In genomic region chr17:37791434-37791833, GRCh38 we compare ENCODE assay signal across 8 cellular contexts. TPM values are rescaled to one million over a fixed set of nuclear protein-coding genes. Genes with fewer than 3 reads are reported as not detected.
DNase-seq lines count a peak whose midpoint lies in the region; ATAC-seq lines count a peak whose summit lies in the region.

No MANE protein-coding gene starts in this region.

- H3K27me3 Mint-ChIP-seq in T-helper 2 cell treated with Interferon-gamma antibody and Interleukin-4, amounts not matched to agents 5 μg/mL and 100 μg/mL, for 36 hours (ENCODE audit: low read depth), result peaks cover 22% of the 10 kb centered on the region

- no peaks in the 10 kb centered on the region for H3K9me3 Mint-ChIP-seq in T-helper 2 cell treated with Interferon-gamma antibody and Interleukin-4, amounts not matched to agents 5 μg/mL and 100 μg/mL, for 36 hours

- DNase-seq in ELF-1 (ENCODE audit: low read depth, low spot score) (peak; percentile 40), NCI-H1105 treated with DMSO at 0.1 percent for 48 hours (lab: John Stamatoyannopoulos, UW) (no peak), superior temporal gyrus (ENCODE audit: extremely low spot score) (no peak)
- peak; percentile 49 for DNase-seq in T-helper 2 cell treated with Interferon-gamma antibody and Interleukin-4, amounts not matched to agents 5 μg/mL and 100 μg/mL, for 36 hours (ENCODE audit: low spot score)
- peak in 3 of 4 experiments; percentile 9 to 22 (median 19) for DNase-seq in stimulated activated CD4-positive, alpha-beta T cell treated with anti-CD3 and anti-CD28 coated beads, Interleukin-1b, Interleukin-23, amount 100 ng/mL, for 24 hours (ENCODE audit: low read depth in 4 of 4, low spot score in 1 of 4)

- peaks cover 3% of the 10 kb centered on the region for H3K4me1 Mint-ChIP-seq in T-helper 2 cell treated with Interferon-gamma antibody and Interleukin-4, amounts not matched to agents 5 μg/mL and 100 μg/mL, for 36 hours (ENCODE audit: low read depth)

- H3K36me3 Mint-ChIP-seq in T-helper 2 cell treated with Interferon-gamma antibody and Interleukin-4, amounts not matched to agents 5 μg/mL and 100 μg/mL, for 36 hours (ENCODE audit: low read depth), result no peaks in the 10 kb centered on the region

- no peak overlapping the region for H3K27ac Mint-ChIP-seq in T-helper 2 cell treated with Interferon-gamma antibody and Interleukin-4, amounts not matched to agents 5 μg/mL and 100 μg/mL, for 36 hours

- H3K4me3 Mint-ChIP-seq in T-helper 2 cell treated with Interferon-gamma antibody and Interleukin-4, amounts not matched to agents 5 μg/mL and 100 μg/mL, for 36 hours, result no peak overlapping the region

- ATAC-seq in HG02678 (IDR thresholded peaks at IDR 0.05; ENCODE audit: unreplicated experiment) (peak; percentile 44), esophagus mucosa (peak; percentile 58), HG03457 (IDR thresholded peaks at IDR 0.05; ENCODE audit: unreplicated experiment) (no peak)

RNA-seq across cellular contexts. Expression of gene HNF1B, which starts 46.6 kb away (rescaled TPM):
- total RNA-seq in esophagus mucosa, result not detected

Comparison
In these comparisons a context has a peak if more than half of its experiments do, and no peak if none do; other contexts are left out.
1. DNase-seq: peak in ELF-1 (single experiment), T-helper 2 cell treated with Interferon-gamma antibody and Interleukin-4, amounts not matched to agents 5 μg/mL and 100 μg/mL, for 36 hours (single experiment) and stimulated activated CD4-positive, alpha-beta T cell treated with anti-CD3 and anti-CD28 coated beads, Interleukin-1b, Interleukin-23, amount 100 ng/mL, for 24 hours (3 of 4); none in NCI-H1105 treated with DMSO at 0.1 percent for 48 hours (single experiment) and superior temporal gyrus (single experiment).